29 cellular contexts compared by ENCODE assay signal in the genomic region with DNA sequence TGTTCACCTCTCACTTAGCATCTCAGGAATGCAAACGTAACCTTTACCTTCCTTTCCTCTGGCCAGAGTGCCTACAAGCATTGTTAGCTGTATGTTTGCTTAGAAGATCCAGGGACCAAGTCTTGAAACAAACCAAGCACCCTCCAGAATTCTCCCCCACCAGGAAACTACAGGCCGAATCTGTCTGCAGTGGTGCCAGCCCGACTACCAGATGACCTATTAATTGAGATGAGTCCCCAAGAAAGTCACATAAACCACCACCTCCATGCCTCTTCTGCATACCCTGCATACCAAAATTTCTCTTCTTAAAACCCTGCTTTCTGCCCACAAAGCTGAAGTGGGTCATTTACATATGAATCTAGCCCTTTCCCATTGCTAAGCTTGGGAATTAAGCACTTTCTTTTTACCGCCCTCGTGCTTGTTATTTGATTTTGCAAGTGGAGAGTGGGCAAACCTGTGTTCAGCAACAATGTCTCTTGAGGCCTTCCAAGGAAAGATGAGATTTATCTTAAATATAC.
"Had no signal": no experiment of that assay in that cellular context is flagged by ENCODE, and none has a peak within 500 bp of the region (broad histone marks: within the 10 kb centered on the region; RNA-seq: fewer than 3 reads in every experiment).

No MANE protein-coding gene starts in this region.

- H3K4me3 ChIP-seq: adrenal gland, ascending aorta, hepatocyte, ovary, psoas muscle, right atrium auricular region, upper lobe of left lung had no signal

- H3K4me2 ChIP-seq: hepatocyte had no signal

- H3K27me3 ChIP-seq: adrenal gland, ascending aorta, hepatocyte, neutrophil, ovary, right atrium auricular region, upper lobe of left lung had no signal

- FAIRE-seq: colon, endothelial cell of umbilical vein, frontal cortex had no signal

- H3K4me1 ChIP-seq: adrenal gland, ascending aorta, psoas muscle, right atrium auricular region, upper lobe of left lung had no signal

- H3K79me2 ChIP-seq: hepatocyte had no signal

- ATAC-seq: activated CD4-positive, alpha-beta T cell treated with anti-CD3 and anti-CD28 coated beads for 36 hours; activated T-helper 17 cell treated with anti-CD3 and anti-CD28 coated beads, Interleukin-2, amount 50 U/mL, for 72 hours; esophagus mucosa; left ventricle myocardium superior; natural killer cell treated with Interleukin-12 subunit alpha and Interleukin-12 subunit beta and Interleukin-15 and Interleukin-18, amount 100 ng/mL, for 72 hours; psoas muscle had no signal

- H2AFZ ChIP-seq: hepatocyte had no signal

- H3K36me3 ChIP-seq: adrenal gland, ascending aorta, neutrophil, ovary, right atrium auricular region, upper lobe of left lung had no signal

- H3K27ac ChIP-seq: adrenal gland, ascending aorta, hepatocyte, neutrophil, ovary, psoas muscle, right atrium auricular region, upper lobe of left lung had no signal

- DNase-seq: activated B cell treated with CpG ODN at 0.5 μM for 24 hours; activated CD4-positive, alpha-beta T cell treated with anti-CD3 and anti-CD28 coated beads for 36 hours; activated CD4-positive, alpha-beta T cell treated with anti-CD3 and anti-CD28 coated beads, Interleukin-2, amount 50 U/mL, for 4 hours; activated CD8-positive, alpha-beta memory T cell treated with anti-CD3 and anti-CD28 coated beads for 24 hours; activated CD8-positive, alpha-beta memory T cell treated with anti-CD3 and anti-CD28 coated beads, Interleukin-2, amount 50 U/mL, for 4 hours; activated T-cell treated with anti-CD3 and anti-CD28 coated beads, Interleukin-2, amount 50 U/mL, for 24 hours; adrenal gland; effector memory CD4-positive, alpha-beta T cell; glutamatergic neuron; immature natural killer cell; kidney glomerular epithelial cell; left ventricle myocardium superior; mammary epithelial cell; ovary; psoas muscle; stimulated activated CD4-positive, alpha-beta T cell treated with anti-CD3 and anti-CD28 coated beads, Interleukin-4, amount 100 ng/mL, for 24 hours; stimulated activated naive CD4-positive, alpha-beta T cell treated with Interleukin-2 at 50 U/mL for 16 hours; T-helper 1 cell; upper lobe of left lung had no signal

- H3K9me3 ChIP-seq: adrenal gland, ascending aorta, neutrophil, ovary, psoas muscle, right atrium auricular region, upper lobe of left lung had no signal
